8 cellular contexts compared by ENCODE assay signal in genomic region chr5:177023247-177023703, GRCh38. TPM values are rescaled to one million over a fixed set of nuclear protein-coding genes. Genes with fewer than 3 reads are reported as not detected.
DNase-seq lines count a peak whose midpoint lies in the region; ATAC-seq and TF ChIP-seq lines count a peak whose summit lies in the region.

No MANE protein-coding gene starts in this region.

- CTCF ChIA-PET in Caco-2 (lab: Charles Lee) (interaction anchor here (0.5 to 2.0 kb wide), 5 partner anchors 64 to 363 kb away, joined by 3 to 11 read pairs (median 3); partner anchors contain the start of gene FGFR4), OCI-LY7 (lab: Charles Lee; ENCODE audit: unreplicated experiment) (interaction anchor here (0.6 to 1.0 kb wide), 3 partner anchors 10 to 243 kb away, joined by 3 read pairs; no protein-coding TSS in a partner anchor)

- POLR2A ChIA-PET in Caco-2 (lab: Charles Lee) (interaction anchor here (0.6 kb wide), 1 partner anchor 1130 kb away, joined by 3 read pairs; the partner anchor contains the start of gene NHP2), OCI-LY7 (lab: Charles Lee) (interaction anchor here (1.2 to 7.5 kb wide), 3 partner anchors 10 to 26 kb away, joined by 3 to 74 read pairs (median 7); partner anchors contain the start of gene UIMC1)

- peaks cover 29% of the 10 kb centered on the region for H3K36me3 Mint-ChIP-seq in Caco-2 (ENCODE audit: insufficient read depth, unreplicated experiment)

- H3K9me3 Mint-ChIP-seq in Caco-2 (ENCODE audit: unreplicated experiment): no peaks in the 10 kb centered on the region

- intact Hi-C loops in Caco-2 (cut with micrococcal nuclease; ENCODE audit: unreplicated experiment) (loop anchor here (2.0 kb wide), 1 partner anchor 16 kb away; the partner anchor contains the start of gene UIMC1), OCI-LY7 (cut with micrococcal nuclease; ENCODE audit: unreplicated experiment) (no loop called here), left lung (cut with DNase I) (no loop called here)

- H3K4me3 ChIP-seq in Caco-2 (ENCODE audit: low read depth, low read length) (peak overlapping the region; percentile 70), OCI-LY7 (ENCODE audit: low read depth, low read length, poor library complexity, severe bottlenecking) (peak overlapping the region; percentile 83), left lung (peak overlapping the region; percentile 93 to 97), thymus (ENCODE audit: low read length) (peak overlapping the region; percentile 85)

- DNase-seq in Caco-2: peak in 1 of 2 experiments; percentile 16
- peak; percentile 41 for DNase-seq in OCI-LY7 (ENCODE audit: low spot score)
- peak in 5 of 61 donors; percentile 13 to 44 (median 20) for DNase-seq in caudate nucleus (lab: John Stamatoyannopoulos, UW)
- no peak for DNase-seq in left lung
- DNase-seq in NCI-H510A (lab: John Stamatoyannopoulos, UW): no peak
- no peak for DNase-seq in Kasumi-1 (lab: John Stamatoyannopoulos, UW)

- H3K27ac ChIP-seq in OCI-LY7 (ENCODE audit: low read depth, low read length, poor library complexity, severe bottlenecking) (peak overlapping the region; percentile 60), caudate nucleus (ENCODE audit: low read depth, low read length) (peak overlapping the region; percentile 62), left lung (peak overlapping the region; percentile 76 to 83), thymus (ENCODE audit: low read depth) (peak overlapping the region; percentile 72)

- H4K20me1 ChIP-seq in OCI-LY7 (ENCODE audit: insufficient read depth, low read length): no peaks in the 10 kb centered on the region

- H3K9me2 ChIP-seq in OCI-LY7 (ENCODE audit: insufficient read depth, low read length): no peaks in the 10 kb centered on the region

- no peaks in the 10 kb centered on the region for H3K9me3 ChIP-seq in Caco-2
- no peaks in the 10 kb centered on the region for H3K9me3 ChIP-seq in OCI-LY7 (ENCODE audit: low read length)
- H3K9me3 ChIP-seq in left lung: no peaks in the 10 kb centered on the region
- no peaks in the 10 kb centered on the region for H3K9me3 ChIP-seq in thymus (ENCODE audit: control insufficient read depth)

- H2AFZ ChIP-seq in OCI-LY7 (ENCODE audit: low read length): peak overlapping the region; percentile 87; the same call in 1 of the 2 replicates

- BruUV-seq in Caco-2 (replicated peaks; lab: Mats Ljungman, UMichigan) (no TSS peak), OCI-LY7 (replicated peaks; lab: Mats Ljungman, UMichigan) (no TSS peak)

- H3K4me2 ChIP-seq in OCI-LY7 (ENCODE audit: low read length): peak overlapping the region; percentile 99

- H3K27ac Mint-ChIP-seq in Caco-2 (ENCODE audit: unreplicated experiment): peak overlapping the region; percentile 90

- H3K79me2 ChIP-seq in OCI-LY7 (ENCODE audit: insufficient read depth, low read depth, low read length): peaks cover 42% of the 10 kb centered on the region; the same call in 1 of the 2 replicates

- peak overlapping the region; percentile 89 for H3K4me3 Mint-ChIP-seq in Caco-2 (ENCODE audit: unreplicated experiment)

- no peaks in the 10 kb centered on the region for H3K36me3 ChIP-seq in Caco-2 (ENCODE audit: control insufficient read depth, insufficient read depth, low read length)
- peaks cover 30% of the 10 kb centered on the region for H3K36me3 ChIP-seq in OCI-LY7 (ENCODE audit: insufficient read depth, low read length)
- H3K36me3 ChIP-seq in left lung: peaks cover 0 to 5% of the 10 kb centered on the region in 2 donors
- no peaks in the 10 kb centered on the region for H3K36me3 ChIP-seq in thymus (ENCODE audit: control insufficient read depth, insufficient read depth)

- WGBS in thymus: 33% methylated on average over 7 of the region's 7 CpGs

- TF ChIP-seq CTCF in Caco-2 (IDR thresholded peaks at IDR 0.05; ENCODE audit: insufficient read depth in 1 of 2, low read depth in 1 of 2, low read length in 1 of 2, severe bottlenecking in 1 of 2, unreplicated experiment in 1 of 2) (no peak), OCI-LY7 (conservative IDR thresholded peaks at IDR 0.05; ENCODE audit: low read length) (no peak), left lung (IDR thresholded peaks at IDR 0.05) (no peak)

- peaks cover 23% of the 10 kb centered on the region for H3K4me1 Mint-ChIP-seq in Caco-2 (ENCODE audit: low read depth, unreplicated experiment)

- H3K27me3 ChIP-seq in Caco-2 (replicated peaks; ENCODE audit: control insufficient read depth, insufficient read depth, low read length) (no peaks in the 10 kb centered on the region), left lung (no peaks in the 10 kb centered on the region), thymus (ENCODE audit: control insufficient read depth, insufficient read depth) (no peaks in the 10 kb centered on the region)

- H3K4me1 ChIP-seq in Caco-2: peaks cover 7% of the 10 kb centered on the region
- peaks cover 30% of the 10 kb centered on the region for H3K4me1 ChIP-seq in OCI-LY7 (ENCODE audit: insufficient read depth, low read length, poor library complexity, severe bottlenecking)
- peaks cover 0 to 21% of the 10 kb centered on the region in 2 donors for H3K4me1 ChIP-seq in left lung
- peaks cover 8% of the 10 kb centered on the region for H3K4me1 ChIP-seq in thymus (ENCODE audit: control insufficient read depth, insufficient read depth, low read length)

- H3K27me3 Mint-ChIP-seq in Caco-2 (ENCODE audit: insufficient read depth, unreplicated experiment): no peaks in the 10 kb centered on the region

- ATAC-seq in GM21529 (IDR thresholded peaks at IDR 0.05; ENCODE audit: unreplicated experiment): peak; percentile 13
- ATAC-seq in left lung: peak; percentile 29

RNA-seq across cellular contexts. Expression of gene ZNF346, which starts 0.8 kb away (rescaled TPM):
- total RNA-seq in Caco-2 (2022) (24.2 and 29.3 TPM in 2 replicates), OCI-LY7 (2022) (39.7 and 42.4 TPM in 2 replicates), left lung (10 to 100 TPM; 13.1 TPM)
- 31.8 and 36.6 TPM in 2 replicates for total RNA-seq in OCI-LY7 (2014; rRNA removed; shearing (Covaris generic))
- 8.0 TPM for polyA plus RNA-seq in thymus

RNA-seq across cellular contexts. Expression of gene UIMC1, which starts 16.7 kb away (rescaled TPM):
- total RNA-seq in Caco-2 (2022) (52.8 and 58.3 TPM in 2 replicates), OCI-LY7 (2022) (78.5 and 94.1 TPM in 2 replicates), left lung (10 to 100 TPM; 22.4 to 36.4 TPM)
- total RNA-seq in OCI-LY7 (2014; rRNA removed; shearing (Covaris generic)): 42.7 and 58.4 TPM in 2 replicates
- 51.8 TPM for polyA plus RNA-seq in thymus
